ENCODE assay signal across 34 cellular contexts in genomic region chr11:115918579-115918978, GRCh38.
"Had no signal": no experiment of that assay in that cellular context is flagged by ENCODE, and none has a peak within 500 bp of the region (broad histone marks: within the 10 kb centered on the region; RNA-seq: fewer than 3 reads in every experiment).

No MANE protein-coding gene starts in this region.

- DNase-seq: activated CD4-positive, alpha-beta T cell treated with anti-CD3 and anti-CD28 coated beads, Interleukin-2, amount 10 ng/mL, durations not matched to agents 24 days and 14 days; activated CD4-positive, alpha-beta T cell treated with anti-CD3 and anti-CD28 coated beads, Interleukin-2, amount 50 U/mL, for 4 hours; activated CD8-positive, alpha-beta T cell treated with anti-CD3 and anti-CD28 coated beads for 36 hours; activated gamma-delta T cell; activated naive CD8-positive, alpha-beta T cell treated with anti-CD3 and anti-CD28 coated beads, Interleukin-2, amount 50 U/mL, for 24 hours; activated T-cell treated with anti-CD3 and anti-CD28 coated beads, Interleukin-2, amount 50 U/mL, for 24 hours; anterior cingulate cortex; caudate nucleus; cerebellar nuclear complex; Kasumi-1; MM.1S; NCI-H1092 treated with DMSO at 0.1 percent for 48 hours; NCI-H1417; NCI-H146; NCI-H187; NCI-H2029 treated with DMSO at 0.1 percent for 48 hours; NCI-H2107; NCI-H226; NCI-H446 treated with DMSO at 0.1 percent for 48 hours; NCI-H524; PC-3; Peyer's patch; RPMI8226; SHP77 treated with DMSO at 0.1 percent for 48 hours; SK-N-SH had no signal

- H3K4me1 ChIP-seq: Peyer's patch had no signal

- H3K27me3 ChIP-seq: Peyer's patch, SJSA1 had no signal

- H3K4me3 Mint-ChIP-seq: activated CD4-positive, alpha-beta T cell treated with anti-CD3 and anti-CD28 coated beads, Interleukin-2, amount 10 ng/mL, durations not matched to agents 24 days and 14 days; activated CD8-positive, alpha-beta T cell treated with anti-CD3 and anti-CD28 coated beads for 36 hours; activated naive CD4-positive, alpha-beta T cell treated with anti-CD3 and anti-CD28 coated beads for 36 hours; activated naive CD8-positive, alpha-beta T cell; activated naive CD8-positive, alpha-beta T cell treated with anti-CD3 and anti-CD28 coated beads, Interleukin-2, amount 50 U/mL, for 24 hours; activated T-cell treated with anti-CD3 and anti-CD28 coated beads, Interleukin-2, amount 50 U/mL, for 24 hours; brain; T-helper 1 cell treated with Interleukin-12 subunit alpha and Interleukin-12 subunit beta and Interleukin-4 antibody, amounts not matched to agents 30 μg/mL and 1 μg/mL, for 36 hours; T-helper 2 cell treated with Interferon-gamma antibody and Interleukin-4, amounts not matched to agents 5 μg/mL and 100 μg/mL, for 36 hours had no signal

- H3K4me3 ChIP-seq: Peyer's patch, SJSA1 had no signal

- H3K27me3 Mint-ChIP-seq: activated CD4-positive, alpha-beta T cell treated with anti-CD3 and anti-CD28 coated beads, Interleukin-2, amount 10 ng/mL, durations not matched to agents 24 days and 14 days had no signal

- H3K36me3 Mint-ChIP-seq: activated naive CD8-positive, alpha-beta T cell; brain had no signal

- FAIRE-seq: bronchial epithelial cell, TTC549 had no signal

- H3K9me3 Mint-ChIP-seq: activated CD4-positive, alpha-beta T cell treated with anti-CD3 and anti-CD28 coated beads, Interleukin-2, amount 10 ng/mL, durations not matched to agents 24 days and 14 days; activated CD8-positive, alpha-beta T cell treated with anti-CD3 and anti-CD28 coated beads for 36 hours; activated naive CD4-positive, alpha-beta T cell treated with anti-CD3 and anti-CD28 coated beads for 36 hours; activated T-helper 2 cell treated with anti-CD3 and anti-CD28 coated beads, Interferon-gamma antibody, Interleukin-2, Interleukin-4, amounts not matched to agents 10 μg/mL and 5 μg/mL and 100 μg/mL, durations not matched to agents 14 hours and 24 hours and 36 hours; T-helper 1 cell treated with Interleukin-12 subunit alpha and Interleukin-12 subunit beta and Interleukin-4 antibody, amounts not matched to agents 30 μg/mL and 1 μg/mL, for 36 hours; T-helper 2 cell treated with Interferon-gamma antibody and Interleukin-4, amounts not matched to agents 5 μg/mL and 100 μg/mL, for 36 hours had no signal

- H3K4me2 ChIP-seq: SK-N-SH had no signal

- H3K27ac ChIP-seq: Peyer's patch, SJSA1 had no signal

- H3K9ac ChIP-seq: SK-N-SH had no signal

- ATAC-seq: PC-3 had no signal

- H3K27ac Mint-ChIP-seq: activated CD4-positive, alpha-beta T cell treated with anti-CD3 and anti-CD28 coated beads, Interleukin-2, amount 10 ng/mL, durations not matched to agents 24 days and 14 days; activated CD8-positive, alpha-beta T cell treated with anti-CD3 and anti-CD28 coated beads for 36 hours; activated naive CD4-positive, alpha-beta T cell treated with anti-CD3 and anti-CD28 coated beads for 36 hours; activated naive CD8-positive, alpha-beta T cell; T-helper 1 cell treated with Interleukin-12 subunit alpha and Interleukin-12 subunit beta and Interleukin-4 antibody, amounts not matched to agents 30 μg/mL and 1 μg/mL, for 36 hours; T-helper 2 cell treated with Interferon-gamma antibody and Interleukin-4, amounts not matched to agents 5 μg/mL and 100 μg/mL, for 36 hours had no signal

- H3K9me3 ChIP-seq: Peyer's patch, SJSA1, SK-N-SH had no signal

- H3K36me3 ChIP-seq: Peyer's patch, SJSA1 had no signal
